ENCODE assay signal across 15 cellular contexts in genomic region chr3:134353831-134354611, GRCh38. TPM values are rescaled to one million over a fixed set of nuclear protein-coding genes. Genes with fewer than 3 reads are reported as not detected.
DNase-seq lines count a peak whose midpoint lies in the region; ATAC-seq and TF ChIP-seq lines count a peak whose summit lies in the region.
"Had no signal": no experiment of that assay in that cellular context is flagged by ENCODE, and none has a peak within 500 bp of the region (broad histone marks: within the 10 kb centered on the region; RNA-seq: fewer than 3 reads in every experiment).

No MANE protein-coding gene starts in this region.

- peaks cover 52% of the 10 kb centered on the region for H3K4me1 Mint-ChIP-seq in type B pancreatic cell (ENCODE audit: unreplicated experiment)
- no peaks in the 10 kb centered on the region for H3K4me1 Mint-ChIP-seq in CD8-positive, alpha-beta T cell (ENCODE audit: low read depth)

- H2AK5ac ChIP-seq in mesendoderm (ENCODE audit: low read length): no peak overlapping the region

- ATAC-seq in CD8-positive, alpha-beta T cell: no peak
- ATAC-seq: foreskin keratinocyte had no signal

- H3K36me3 ChIP-seq in colonic mucosa (peaks cover 5% of the 10 kb centered on the region), mesendoderm (ENCODE audit: control insufficient read depth, insufficient read depth, low read length) (peaks cover 18% of the 10 kb centered on the region)
- no peaks in the 10 kb centered on the region for H3K36me3 ChIP-seq in CD8-positive, alpha-beta T cell (ENCODE audit: insufficient read depth, low read length)

- POLR2A ChIA-PET in CD8-positive, alpha-beta T cell (lab: Charles Lee): no interaction called here

- no peak overlapping the region for H4K8ac ChIP-seq in mesendoderm (ENCODE audit: low read depth, low read length)

- peaks cover 41% of the 10 kb centered on the region for H3K36me3 Mint-ChIP-seq in type B pancreatic cell
- H3K36me3 Mint-ChIP-seq in CD8-positive, alpha-beta T cell: no peaks in the 10 kb centered on the region

- H3K27me3 Mint-ChIP-seq in type B pancreatic cell: no peaks in the 10 kb centered on the region
- H3K27me3 Mint-ChIP-seq in CD8-positive, alpha-beta T cell (ENCODE audit: low read depth): no peaks in the 10 kb centered on the region

- H2BK15ac ChIP-seq in mesendoderm (replicated peaks; ENCODE audit: low read depth): no peak overlapping the region

- no peaks in the 10 kb centered on the region for H3K9me3 ChIP-seq in colonic mucosa
- no peaks in the 10 kb centered on the region for H3K9me3 ChIP-seq in CD8-positive, alpha-beta T cell (ENCODE audit: low read length)
- H3K9me3 ChIP-seq: testis had no signal

- peak overlapping the region; percentile 3 for H3K56ac ChIP-seq in mesendoderm (ENCODE audit: low read length)

- H3K79me2 ChIP-seq in mesendoderm (ENCODE audit: control insufficient read depth, insufficient read depth, low read length): peaks cover 10% of the 10 kb centered on the region

- H3K9ac ChIP-seq in colonic mucosa (ENCODE audit: low read depth in 2 of 2, low read length in 2 of 2) (peak overlapping the region in 1 of 2 donors; percentile 41), mesendoderm (ENCODE audit: low read length) (no peak overlapping the region)

- peaks cover 23% of the 10 kb centered on the region for H3K4me1 ChIP-seq in colonic mucosa
- peaks cover 7% of the 10 kb centered on the region for H3K4me1 ChIP-seq in mesendoderm (ENCODE audit: control insufficient read depth, low read depth, low read length)
- no peaks in the 10 kb centered on the region for H3K4me1 ChIP-seq in CD8-positive, alpha-beta T cell (ENCODE audit: insufficient read depth, low read length)

- H3K9me3 Mint-ChIP-seq in type B pancreatic cell: no peaks in the 10 kb centered on the region
- H3K9me3 Mint-ChIP-seq in CD8-positive, alpha-beta T cell: no peaks in the 10 kb centered on the region

- WGBS in mesendoderm (ENCODE audit: extremely low coverage, insufficient coverage, low lambda C conversion rate): no CpG with 5 or more reads among the region's 7 CpGs

- no peak overlapping the region for H3K4me2 ChIP-seq in mesendoderm (ENCODE audit: low read length)

- H3K79me1 ChIP-seq in mesendoderm (ENCODE audit: low read length): peaks cover 5% of the 10 kb centered on the region

- H4K5ac ChIP-seq in mesendoderm (ENCODE audit: low read length): no peak overlapping the region

- no peak for TF ChIP-seq CTCF in colonic mucosa (IDR thresholded peaks at IDR 0.05)
- TF ChIP-seq CTCF in type B pancreatic cell (conservative IDR thresholded peaks at IDR 0.05): no peak
- no peak for TF ChIP-seq CTCF in CD8-positive, alpha-beta T cell (IDR thresholded peaks at IDR 0.05)

- intact Hi-C loops in colonic mucosa (cut with DNase I): no loop called here
- intact Hi-C loops in CD8-positive, alpha-beta T cell (cut with DNase I, micrococcal nuclease): no loop called here

- H3K27me3 ChIP-seq in colonic mucosa (no peaks in the 10 kb centered on the region), mesendoderm (ENCODE audit: insufficient read depth, low read length, poor library complexity) (no peaks in the 10 kb centered on the region)
- H3K27me3 ChIP-seq in CD8-positive, alpha-beta T cell (ENCODE audit: insufficient read depth, low read length): no peaks in the 10 kb centered on the region
- H3K27me3 ChIP-seq: foreskin keratinocyte, testis had no signal

- H3K4me3 Mint-ChIP-seq in type B pancreatic cell: no peak overlapping the region
- H3K4me3 Mint-ChIP-seq in CD8-positive, alpha-beta T cell: no peak overlapping the region

- H3K4ac ChIP-seq in mesendoderm (ENCODE audit: low read depth, low read length): no peak overlapping the region

- H3K23ac ChIP-seq in mesendoderm (ENCODE audit: low read length): no peak overlapping the region

- no peak overlapping the region for H2BK120ac ChIP-seq in mesendoderm (ENCODE audit: low read depth, low read length)

- H3K18ac ChIP-seq in mesendoderm (ENCODE audit: low read length): no peak overlapping the region

- CTCF ChIA-PET in CD8-positive, alpha-beta T cell (lab: Charles Lee): interaction anchor here (1.1 kb wide), 1 partner anchor 9 kb away, joined by 3 read pairs; no protein-coding TSS in a partner anchor

- no peak overlapping the region for H2BK5ac ChIP-seq in mesendoderm (ENCODE audit: low read length)

- H3K27ac ChIP-seq in colonic mucosa (peak overlapping the region; percentile 20), mesendoderm (ENCODE audit: low read depth, low read length) (no peak overlapping the region)
- no peak overlapping the region for H3K27ac ChIP-seq in CD8-positive, alpha-beta T cell (ENCODE audit: low read depth, low read length)
- H3K27ac ChIP-seq: foreskin keratinocyte, testis had no signal

- no peak overlapping the region for H3K4me3 ChIP-seq in colonic mucosa
- no peak overlapping the region for H3K4me3 ChIP-seq in mesendoderm (ENCODE audit: low read length)
- H3K4me3 ChIP-seq in CD8-positive, alpha-beta T cell (ENCODE audit: low read depth, low read length): no peak overlapping the region
- H3K4me3 ChIP-seq: testis had no signal

- peak; percentile 27 for DNase-seq in activated effector memory CD4-positive, alpha-beta T cell treated with anti-CD3 and anti-CD28 coated beads, Interleukin-2, amount 50 U/mL, for 16 hours
- no peak for DNase-seq in activated effector memory CD4-positive, alpha-beta T cell treated with Interleukin-2 at 50 U/mL for 16 hours
- DNase-seq in colonic mucosa: peak; percentile 68
- no peak for DNase-seq in mesendoderm
- DNase-seq in type B pancreatic cell (ENCODE audit: extremely low spot score, unreplicated experiment): no peak
- DNase-seq in effector CD4-positive, alpha-beta T cell: no peak
- no peak for DNase-seq in CD8-positive, alpha-beta T cell
- no peak for DNase-seq in NCI-H187 treated with DMSO at 0.1 percent for 48 hours (lab: John Stamatoyannopoulos, UW)
- DNase-seq: activated CD4-positive, alpha-beta T cell treated with anti-CD3 and anti-CD28 coated beads, Interleukin-2, amount 50 U/mL, for 4 hours; anterior cingulate cortex; foreskin keratinocyte; NCI-H1930; SHP77 treated with DMSO at 0.1 percent for 48 hours; stimulated activated CD4-positive, alpha-beta T cell treated with anti-CD3 and anti-CD28 coated beads, Interleukin-2, amount 100 ng/mL, for 48 hours; testis had no signal

- peak overlapping the region; percentile 66 for H3K27ac Mint-ChIP-seq in type B pancreatic cell
- H3K27ac Mint-ChIP-seq in CD8-positive, alpha-beta T cell: no peak overlapping the region

RNA-seq across cellular contexts. Expression of gene AMOTL2, which starts 20.2 kb away (rescaled TPM):
- total RNA-seq in colonic mucosa (10 to 100 TPM; 17.8 to 19.9 TPM), type B pancreatic cell (ENCODE audit: low replicate concordance) (79.2 and 122 TPM in 2 replicates)
- polyA plus RNA-seq in mesendoderm (2013, experiment 1 of 2): 110 TPM
- 105 TPM for polyA plus RNA-seq in mesendoderm (2013, experiment 2 of 2)
- not detected for total RNA-seq in CD8-positive, alpha-beta T cell

Comparison
In these comparisons a context has a peak if more than half of its experiments do, and no peak if none do; other contexts are left out.
1. DNase-seq: peak in activated effector memory CD4-positive, alpha-beta T cell treated with anti-CD3 and anti-CD28 coated beads, Interleukin-2, amount 50 U/mL, for 16 hours (single experiment) and colonic mucosa (single experiment); none in activated effector memory CD4-positive, alpha-beta T cell treated with Interleukin-2 at 50 U/mL for 16 hours (single experiment), mesendoderm (single experiment), type B pancreatic cell (single experiment), effector CD4-positive, alpha-beta T cell (single experiment), CD8-positive, alpha-beta T cell (0 of 7) and NCI-H187 treated with DMSO at 0.1 percent for 48 hours (single experiment).
2. RNA of gene AMOTL2, which starts 20.2 kb away (total RNA-seq): 79.2 to 122 TPM in type B pancreatic cell and 17.8 to 19.9 TPM in colonic mucosa; not detected in CD8-positive, alpha-beta T cell; every median in the first group is over 10 times any median in the second.